In the genomic region with DNA sequence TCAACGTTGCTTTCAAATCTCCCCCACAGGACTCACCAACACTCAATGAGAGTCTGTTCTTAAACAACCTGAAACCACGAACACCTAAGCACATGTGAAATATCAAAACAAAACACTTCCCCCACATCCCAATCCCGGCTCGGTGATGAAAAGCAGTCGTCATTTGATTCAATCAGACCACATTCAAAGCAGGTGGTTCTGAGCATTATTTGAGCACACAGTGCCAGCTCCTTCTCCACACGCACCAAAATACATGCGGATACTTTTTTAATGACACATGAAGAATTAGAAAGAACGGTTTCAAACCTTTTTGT, we compare ENCODE assay signal across 9 cellular contexts.
DNase-seq lines count a peak whose midpoint lies in the region; ATAC-seq and TF ChIP-seq lines count a peak whose summit lies in the region.
"Had no signal": no experiment of that assay in that cellular context is flagged by ENCODE, and none has a peak within 500 bp of the region (broad histone marks: within the 10 kb centered on the region; RNA-seq: fewer than 3 reads in every experiment).

No MANE protein-coding gene starts in this region.

- no peak overlapping the region for H3K27ac Mint-ChIP-seq in MCF 10A (ENCODE audit: low read depth, unreplicated experiment)
- H3K27ac Mint-ChIP-seq: T-helper 1 cell treated with Interleukin-12 subunit alpha and Interleukin-12 subunit beta and Interleukin-4 antibody, amounts not matched to agents 30 μg/mL and 1 μg/mL, for 36 hours had no signal

- no peaks in the 10 kb centered on the region for H3K27me3 Mint-ChIP-seq in MCF 10A (ENCODE audit: insufficient read depth, unreplicated experiment)

- no peak overlapping the region for H3K9ac ChIP-seq in mammary epithelial cell (ENCODE audit: insufficient read depth, low read length)

- no peak overlapping the region for H3K4me3 Mint-ChIP-seq in MCF 10A (ENCODE audit: unreplicated experiment)
- H3K4me3 Mint-ChIP-seq: T-helper 1 cell treated with Interleukin-12 subunit alpha and Interleukin-12 subunit beta and Interleukin-4 antibody, amounts not matched to agents 30 μg/mL and 1 μg/mL, for 36 hours had no signal

- WGBS in mammary epithelial cell (ENCODE audit: low coverage, missing lambda C conversion rate): 72% methylated on average over 8 of the region's 8 CpGs

- ATAC-seq in HG03439 (IDR thresholded peaks at IDR 0.05; ENCODE audit: unreplicated experiment): peak; percentile 77

- H3K4me1 ChIP-seq in mammary epithelial cell (ENCODE audit: insufficient read depth, low read length): no peaks in the 10 kb centered on the region

- BruUV-seq in mammary epithelial cell (replicated peaks; lab: Mats Ljungman, UMichigan) (no TSS peak), MCF 10A (replicated peaks; lab: Mats Ljungman, UMichigan) (no TSS peak)

- POLR2A ChIA-PET in MCF 10A (lab: Yijun Ruan, JAX): interaction anchor here (0.6 kb wide), 1 partner anchor 19 kb away, joined by 3 read pairs; no protein-coding TSS in a partner anchor

- H3K36me3 ChIP-seq in mammary epithelial cell (ENCODE audit: insufficient read depth, low read length): no peaks in the 10 kb centered on the region

- no peaks in the 10 kb centered on the region for H3K9me3 ChIP-seq in mammary epithelial cell (replicated peaks; ENCODE audit: insufficient read depth, low read length)

- no peaks in the 10 kb centered on the region for H4K20me1 ChIP-seq in mammary epithelial cell (ENCODE audit: insufficient read depth, low read length)

- intact Hi-C loops in mammary epithelial cell (cut with micrococcal nuclease) (no loop called here), MCF 10A (cut with micrococcal nuclease) (no loop called here), head of caudate nucleus (cut with DNase I) (no loop called here)

- no peaks in the 10 kb centered on the region for H3K27me3 ChIP-seq in mammary epithelial cell (ENCODE audit: insufficient read depth, low read length)

- no peak overlapping the region for H3K27ac ChIP-seq in mammary epithelial cell (ENCODE audit: insufficient read depth, low read depth, low read length)

- TF ChIP-seq CTCF in mammary epithelial cell (conservative IDR thresholded peaks at IDR 0.05 in 1 of 2, IDR thresholded peaks at IDR 0.05 in 1 of 2; ENCODE audit: extremely low read depth in 1 of 2, insufficient read depth in 1 of 2, low read depth in 1 of 2, low read length in 2 of 2) (no peak), MCF 10A (IDR thresholded peaks at IDR 0.05; ENCODE audit: unreplicated experiment) (no peak)

- CTCF ChIA-PET in mammary epithelial cell (lab: Charles Lee; ENCODE audit: low non-redundant PET): no interaction called here
- CTCF ChIA-PET in MCF 10A (lab: Yijun Ruan, JAX): no interaction called here

- DNase-seq in mammary epithelial cell (peak; percentile 11), MCF 10A (ENCODE audit: unreplicated experiment) (no peak), SHP77 (lab: John Stamatoyannopoulos, UW) (peak; percentile 86 to 87), globus pallidus (ENCODE audit: low spot score) (no peak), head of caudate nucleus (no peak), putamen (ENCODE audit: low spot score) (no peak)
- peak; percentile 11 to 14 for DNase-seq in stimulated activated CD4-positive, alpha-beta T cell treated with anti-CD3 and anti-CD28 coated beads, Interleukin-2, amount 100 ng/mL, for 48 hours

- peaks cover 6% of the 10 kb centered on the region for H3K4me1 Mint-ChIP-seq in MCF 10A (ENCODE audit: insufficient read depth, unreplicated experiment)

- dilution Hi-C loops in mammary epithelial cell (cut with HindIII; ENCODE audit: low sequenced_read_pairs): no loop called here

- in situ Hi-C loops in mammary epithelial cell (cut with MboI; ENCODE audit: low sequenced_read_pairs in 2 of 2): no loop called here

- H3K9me3 Mint-ChIP-seq in MCF 10A (ENCODE audit: unreplicated experiment): no peaks in the 10 kb centered on the region
- H3K9me3 Mint-ChIP-seq: T-helper 1 cell treated with Interleukin-12 subunit alpha and Interleukin-12 subunit beta and Interleukin-4 antibody, amounts not matched to agents 30 μg/mL and 1 μg/mL, for 36 hours had no signal

- no peak overlapping the region for H3K4me3 ChIP-seq in mammary epithelial cell (replicated peaks in 1 of 3; ENCODE audit: insufficient read depth in 1 of 3, low read depth in 2 of 3, low read length in 3 of 3)

- H3K79me2 ChIP-seq in mammary epithelial cell (ENCODE audit: insufficient read depth, low read length): no peaks in the 10 kb centered on the region

- no peak overlapping the region for H2AFZ ChIP-seq in mammary epithelial cell (ENCODE audit: low read depth, low read length)

- H3K36me3 Mint-ChIP-seq in MCF 10A (ENCODE audit: insufficient read depth, unreplicated experiment): no peaks in the 10 kb centered on the region

- H3K4me2 ChIP-seq in mammary epithelial cell (ENCODE audit: insufficient read depth, low read depth, low read length): no peak overlapping the region

Comparison
In these comparisons a context has a peak if more than half of its experiments do, and no peak if none do; other contexts are left out.
1. DNase-seq: peak in mammary epithelial cell (single experiment), SHP77 (2 of 2) and stimulated activated CD4-positive, alpha-beta T cell treated with anti-CD3 and anti-CD28 coated beads, Interleukin-2, amount 100 ng/mL, for 48 hours (2 of 2); none in MCF 10A (single experiment), globus pallidus (single experiment), head of caudate nucleus (0 of 42) and putamen (single experiment).